In genomic region chr6:4666886-4667513, GRCh38 we compare ENCODE assay signal across 21 cellular contexts.
DNase-seq lines count a peak whose midpoint lies in the region; ATAC-seq, FAIRE-seq and TF ChIP-seq lines count a peak whose summit lies in the region.
"Had no signal": no experiment of that assay in that cellular context is flagged by ENCODE, and none has a peak within 500 bp of the region (broad histone marks: within the 10 kb centered on the region; RNA-seq: fewer than 3 reads in every experiment).

No MANE protein-coding gene starts in this region.

- H3K9me3 Mint-ChIP-seq in type B pancreatic cell, result no peaks in the 10 kb centered on the region
- no peaks in the 10 kb centered on the region for H3K9me3 Mint-ChIP-seq in activated CD8-positive, alpha-beta T cell treated with anti-CD3 and anti-CD28 coated beads, Interleukin-2, amount 10 ng/mL, durations not matched to agents 7 days and 5 days (ENCODE audit: insufficient read depth)
- H3K9me3 Mint-ChIP-seq: CD8-positive, alpha-beta T cell; GM23338; IgD-negative memory B cell had no signal

- H4K91ac ChIP-seq in H1 (replicated peaks; ENCODE audit: insufficient read length, low read length), result no peak overlapping the region

- H3K27ac ChIP-seq in SJSA1 (peak overlapping the region; percentile 66), H1 (ENCODE audit: low read depth, low read length) (no peak overlapping the region)
- H3K27ac ChIP-seq: BLaER1 treated with 17β-estradiol and CSF1 and Interleukin-3, amounts not matched to agents 10 nM and 100 nM had no signal

- H4K5ac ChIP-seq in H1 (ENCODE audit: insufficient read length, low read depth, low read length), result no peak overlapping the region

- 0 out of 2 replicates have a peak overlapping the region, but pooled peaks have one; percentile 29 for H2BK15ac ChIP-seq in H1 (ENCODE audit: low read length)

- H3K27me3 ChIP-seq in SJSA1 (replicated peaks) (no peaks in the 10 kb centered on the region), H1 (replicated peaks in 1 of 4; ENCODE audit: control insufficient read depth in 3 of 4, extremely low read depth in 1 of 4, insufficient read depth in 3 of 4, low read length in 3 of 4) (no peaks in the 10 kb centered on the region)
- H3K27me3 ChIP-seq: BLaER1 treated with 17β-estradiol and CSF1 and Interleukin-3, amounts not matched to agents 10 nM and 100 nM had no signal

- no peak for TF ChIP-seq POLR2A in H1 (IDR thresholded peaks at IDR 0.05; ENCODE audit: control extremely low read depth in 1 of 2, low read depth in 2 of 2, low read length in 2 of 2)

- TF ChIP-seq EP300 in H1 (IDR thresholded peaks at IDR 0.05; ENCODE audit: borderline replicate concordance in 1 of 2, low read depth in 2 of 2, low read length in 2 of 2), result no peak

- no peak overlapping the region for H2AK5ac ChIP-seq in H1 (ENCODE audit: low read depth, low read length)

- no peak overlapping the region for H2BK120ac ChIP-seq in H1 (replicated peaks; ENCODE audit: low read depth, low read length)

- H2BK20ac ChIP-seq in H1 (ENCODE audit: low read length), result no peak overlapping the region

- no peak overlapping the region for H3K56ac ChIP-seq in H1 (replicated peaks; ENCODE audit: insufficient read length, low read depth, low read length)

- no peak overlapping the region for H3K4me3 ChIP-seq in SJSA1
- no peak overlapping the region for H3K4me3 ChIP-seq in H1 (ENCODE audit: extremely low read depth in 1 of 4, insufficient read depth in 2 of 4, low read depth in 3 of 4, low read length in 4 of 4)
- H3K4me3 ChIP-seq: BLaER1 treated with 17β-estradiol and CSF1 and Interleukin-3, amounts not matched to agents 10 nM and 100 nM; GM12878; GM23338 had no signal

- no peak overlapping the region for H3K18ac ChIP-seq in H1 (ENCODE audit: extremely low read depth, low read length)

- TF ChIP-seq CTCF in H1 (IDR thresholded peaks at IDR 0.05; ENCODE audit: control extremely low read depth in 1 of 3, insufficient read depth in 1 of 3, low read depth in 1 of 3, low read length in 3 of 3), result no peak
- no peak for TF ChIP-seq CTCF in type B pancreatic cell (conservative IDR thresholded peaks at IDR 0.05)

- H3K4me2 ChIP-seq in H1 (ENCODE audit: insufficient read depth in 1 of 2, low read depth in 2 of 2, low read length in 2 of 2), result no peak overlapping the region

- no peak overlapping the region for H3K4ac ChIP-seq in H1 (replicated peaks; ENCODE audit: insufficient read length, low read depth, low read length)

- H3K9me3 ChIP-seq in SJSA1 (replicated peaks), result no peaks in the 10 kb centered on the region
- no peaks in the 10 kb centered on the region for H3K9me3 ChIP-seq in H1 (ENCODE audit: insufficient read depth in 2 of 2, low read depth in 1 of 2, low read length in 1 of 2)
- H3K9me3 ChIP-seq: BLaER1 treated with 17β-estradiol and CSF1 and Interleukin-3, amounts not matched to agents 10 nM and 100 nM had no signal

- no peaks in the 10 kb centered on the region for H3K4me1 Mint-ChIP-seq in type B pancreatic cell (ENCODE audit: unreplicated experiment)
- H3K4me1 Mint-ChIP-seq in activated CD8-positive, alpha-beta T cell treated with anti-CD3 and anti-CD28 coated beads, Interleukin-2, amount 10 ng/mL, durations not matched to agents 7 days and 5 days (ENCODE audit: low read depth), result no peaks in the 10 kb centered on the region
- H3K4me1 Mint-ChIP-seq: B cell, IgD-negative memory B cell had no signal

- POLR2A ChIA-PET in H1 (lab: Charles Lee; ENCODE audit: partially characterized antibody), result no interaction called here
- POLR2A ChIA-PET in activated CD8-positive, alpha-beta T cell treated with anti-CD3 and anti-CD28 coated beads, Interleukin-2, amount 10 ng/mL, durations not matched to agents 7 days and 5 days (lab: Charles Lee), result interaction anchor here (0.9 kb wide), 1 partner anchor 183 kb away, joined by 3 read pairs; no protein-coding TSS in a partner anchor
- POLR2A ChIA-PET in HEK293T (lab: Yijun Ruan, JAX), result no interaction called here

- no peaks in the 10 kb centered on the region for H3K36me3 ChIP-seq in SJSA1
- no peaks in the 10 kb centered on the region for H3K36me3 ChIP-seq in H1 (ENCODE audit: control insufficient read depth in 2 of 4, insufficient read depth in 4 of 4, low read length in 3 of 4)
- H3K36me3 ChIP-seq: BLaER1 treated with 17β-estradiol and CSF1 and Interleukin-3, amounts not matched to agents 10 nM and 100 nM had no signal

- no peak overlapping the region for H4K8ac ChIP-seq in H1 (ENCODE audit: extremely low read depth, insufficient read depth, low read length)

- H2AFZ ChIP-seq in H1 (ENCODE audit: low read length), result no peak overlapping the region

- no peak overlapping the region for H3K14ac ChIP-seq in H1 (ENCODE audit: insufficient read length)

- no peaks in the 10 kb centered on the region for H3K23me2 ChIP-seq in H1 (ENCODE audit: low read depth, low read length)

- no peak overlapping the region for H2BK5ac ChIP-seq in H1 (ENCODE audit: low read depth, low read length)

- H3K9ac ChIP-seq in H1 (replicated peaks in 1 of 4; ENCODE audit: extremely low read depth in 1 of 4, low read depth in 3 of 4, low read length in 3 of 4), result no peak overlapping the region
- H3K9ac ChIP-seq: BLaER1 treated with 17β-estradiol and CSF1 and Interleukin-3, amounts not matched to agents 10 nM and 100 nM had no signal

- FAIRE-seq in H1 (lab: Jason Lieb, UNC), result no peak
- FAIRE-seq: GM12878, GM19239, HepG2 had no signal

- no peak overlapping the region for H3K4me3 Mint-ChIP-seq in type B pancreatic cell
- no peak overlapping the region for H3K4me3 Mint-ChIP-seq in activated CD8-positive, alpha-beta T cell treated with anti-CD3 and anti-CD28 coated beads, Interleukin-2, amount 10 ng/mL, durations not matched to agents 7 days and 5 days
- H3K4me3 Mint-ChIP-seq: B cell; CD8-positive, alpha-beta T cell; GM23338; IgD-negative memory B cell had no signal

- no peaks in the 10 kb centered on the region for H4K20me1 ChIP-seq in H1 (replicated peaks in 1 of 2; ENCODE audit: control insufficient read depth in 1 of 2, insufficient read depth in 2 of 2, low read length in 2 of 2)
- H4K20me1 ChIP-seq: BLaER1 treated with 17β-estradiol and CSF1 and Interleukin-3, amounts not matched to agents 10 nM and 100 nM had no signal

- CTCF ChIA-PET in H1 (lab: Charles Lee; ENCODE audit: partially characterized antibody) (interaction anchor here (0.8 kb wide), 1 partner anchor 348 kb away, joined by 3 read pairs; no protein-coding TSS in a partner anchor), HEK293T (lab: Yijun Ruan, JAX) (no interaction called here)
- CTCF ChIA-PET in activated CD8-positive, alpha-beta T cell treated with anti-CD3 and anti-CD28 coated beads, Interleukin-2, amount 10 ng/mL, durations not matched to agents 7 days and 5 days (lab: Charles Lee), result no interaction called here

- no peaks in the 10 kb centered on the region for H3K36me3 Mint-ChIP-seq in type B pancreatic cell
- no peaks in the 10 kb centered on the region for H3K36me3 Mint-ChIP-seq in activated CD8-positive, alpha-beta T cell treated with anti-CD3 and anti-CD28 coated beads, Interleukin-2, amount 10 ng/mL, durations not matched to agents 7 days and 5 days (ENCODE audit: low read depth)
- H3K36me3 Mint-ChIP-seq: CD8-positive, alpha-beta T cell; IgD-negative memory B cell had no signal

- H3K23ac ChIP-seq in H1 (ENCODE audit: insufficient read length), result no peak overlapping the region

- peaks cover 13% of the 10 kb centered on the region for H3K27me3 Mint-ChIP-seq in type B pancreatic cell
- no peaks in the 10 kb centered on the region for H3K27me3 Mint-ChIP-seq in activated CD8-positive, alpha-beta T cell treated with anti-CD3 and anti-CD28 coated beads, Interleukin-2, amount 10 ng/mL, durations not matched to agents 7 days and 5 days (ENCODE audit: low read depth)

- H3K79me1 ChIP-seq in H1 (ENCODE audit: low read depth, low read length), result no peaks in the 10 kb centered on the region

- peak overlapping the region; percentile 27; the same call in 1 of the 2 replicates for H2BK12ac ChIP-seq in H1 (ENCODE audit: low read depth, low read length)

- H3K4me1 ChIP-seq in SJSA1 (replicated peaks) (peaks cover 57% of the 10 kb centered on the region), H1 (replicated peaks in 1 of 4; ENCODE audit: control insufficient read depth in 3 of 4, insufficient read depth in 4 of 4, low read length in 3 of 4) (peaks cover 0 to 2% (median under 1%) of the 10 kb centered on the region in 4 experiments; a peak in 2 of 7 replicates)

- WGBS in H1 (ENCODE audit: extremely low coverage in 1 of 2, insufficient coverage in 1 of 2, insufficient read length in 1 of 2, insufficient replicate concordance in 2 of 2, low coverage in 1 of 2, low lambda C conversion rate in 2 of 2, missing lambda C conversion rate in 1 of 2), 2 experiments, result 83% methylated on average over 3 of the region's 3 CpGs; no CpG with 5 or more reads in 1 of the 2 experiments

- H3K79me2 ChIP-seq in H1 (ENCODE audit: control insufficient read depth in 1 of 2, insufficient read depth in 2 of 2, low read length in 2 of 2), result no peaks in the 10 kb centered on the region

- TF ChIP-seq RAD21 in H1 (IDR thresholded peaks at IDR 0.05 in 1 of 2, conservative IDR thresholded peaks at IDR 0.05 in 1 of 2; ENCODE audit: low read depth in 2 of 2, low read length in 2 of 2), result no peak

- ATAC-seq in activated CD8-positive, alpha-beta T cell treated with anti-CD3 and anti-CD28 coated beads, Interleukin-2, amount 10 ng/mL, durations not matched to agents 7 days and 5 days, result no peak
- ATAC-seq: CD8-positive, alpha-beta T cell; GM12878; GM23338; HepG2 had no signal

- peak overlapping the region; percentile 17 for H3K27ac Mint-ChIP-seq in type B pancreatic cell
- H3K27ac Mint-ChIP-seq in activated CD8-positive, alpha-beta T cell treated with anti-CD3 and anti-CD28 coated beads, Interleukin-2, amount 10 ng/mL, durations not matched to agents 7 days and 5 days, result no peak overlapping the region
- H3K27ac Mint-ChIP-seq: B cell; CD8-positive, alpha-beta T cell; GM23338 had no signal

- DNase-seq in SJSA1 (ENCODE audit: low read depth in 1 of 2, low spot score in 2 of 2) (no peak), H1 (ENCODE audit: low read depth in 1 of 2, low spot score in 2 of 2) (peak in 1 of 2 experiments; percentile 23), mesenteric fat pad (ENCODE audit: low spot score) (peak; percentile 57), type B pancreatic cell (ENCODE audit: extremely low spot score, unreplicated experiment) (no peak), NOMO-1 treated with DMSO at 0.1 percent for 48 hours (lab: John Stamatoyannopoulos, UW; ENCODE audit: unreplicated experiment) (no peak), NCI-H2171 (lab: John Stamatoyannopoulos, UW) (no peak), HEK293T (ENCODE audit: extremely low spot score) (no peak)
- DNase-seq in activated CD8-positive, alpha-beta T cell treated with anti-CD3 and anti-CD28 coated beads, Interleukin-2, amount 10 ng/mL, durations not matched to agents 7 days and 5 days, result no peak
- DNase-seq: DMS 273 treated with DMSO at 0.1 percent for 48 hours, DMS53, DND-41, EL, H7 had no signal

TF ChIP-seq in H1, 55 proteins besides CTCF, POLR2A, EP300 and RAD21 (continues in another document):
- no peak for TF ChIP-seq SIX5 (IDR thresholded peaks at IDR 0.05; ENCODE audit: low read depth, low read length)
- no peak for TF ChIP-seq BACH1 (IDR thresholded peaks at IDR 0.05; ENCODE audit: low read length)

TF ChIP-seq in HEK293T, 16 proteins besides CTCF, POLR2A, EP300 and RAD21:
- TF ChIP-seq L3MBTL2 (conservative IDR thresholded peaks at IDR 0.05), result no peak
